ENCODE assay signal across 9 cellular contexts in genomic region chr15:99385865-99386264, GRCh38.
DNase-seq lines count a peak whose midpoint lies in the region; ATAC-seq and TF ChIP-seq lines count a peak whose summit lies in the region.
"Had no signal": no experiment of that assay in that cellular context is flagged by ENCODE, and none has a peak within 500 bp of the region (broad histone marks: within the 10 kb centered on the region; RNA-seq: fewer than 3 reads in every experiment).

No MANE protein-coding gene starts in this region.

- no peak for TF ChIP-seq POLR2A in adrenal gland (IDR thresholded peaks at IDR 0.05)

- WGBS in adrenal gland, 4 donors: 65 to 80% (median 67%) methylated on average over 3 of the region's 3 CpGs

- H3K9ac ChIP-seq in subcutaneous abdominal adipose tissue (ENCODE audit: low read length in 5 of 5): no peak overlapping the region

- no peak for ATAC-seq in GM18511 (IDR thresholded peaks at IDR 0.05; ENCODE audit: unreplicated experiment)

- H3K27ac ChIP-seq in adrenal gland (peak overlapping the region in 1 of 5 donors; percentile 27), subcutaneous abdominal adipose tissue (ENCODE audit: low read depth, low read length) (peak overlapping the region; percentile 43)
- H3K27ac ChIP-seq: RWPE1 had no signal

- H3K36me3 ChIP-seq in adrenal gland (replicated peaks in 1 of 2) (no peaks in the 10 kb centered on the region), subcutaneous abdominal adipose tissue (ENCODE audit: control insufficient read depth in 5 of 5, insufficient read depth in 5 of 5, low read length in 5 of 5) (no peaks in the 10 kb centered on the region)

- no peak for TF ChIP-seq CTCF in adrenal gland (IDR thresholded peaks at IDR 0.05)

- H3K4me1 ChIP-seq in adrenal gland (replicated peaks in 1 of 2) (no peaks in the 10 kb centered on the region), subcutaneous abdominal adipose tissue (ENCODE audit: control insufficient read depth in 5 of 5, insufficient read depth in 5 of 5, low read length in 5 of 5) (peaks cover 2 to 15% (median 15%) of the 10 kb centered on the region in 5 donors)

- H3K9me3 ChIP-seq in adrenal gland (replicated peaks in 1 of 3): no peaks in the 10 kb centered on the region
- H3K9me3 ChIP-seq in subcutaneous abdominal adipose tissue (ENCODE audit: control insufficient read depth in 5 of 5, low read length in 5 of 5): peaks cover 0 to 2% (median 0%) of the 10 kb centered on the region in 5 donors

- DNase-seq in HuH-7 (ENCODE audit: low spot score): peak; percentile 54
- DNase-seq in adrenal gland: peak in 6 of 7 donors; percentile 33 to 61 (median 48)
- peak; percentile 23 for DNase-seq in hepatic stellate cell (ENCODE audit: low spot score)
- no peak for DNase-seq in NCI-H446 (lab: John Stamatoyannopoulos, UW)
- DNase-seq in NCI-H2081 treated with DMSO at 0.1 percent for 48 hours (lab: John Stamatoyannopoulos, UW): no peak
- DNase-seq: activated T-cell treated with anti-CD3 and anti-CD28 coated beads for 4 hours had no signal

- H3K4me3 ChIP-seq in adrenal gland (no peak overlapping the region), subcutaneous abdominal adipose tissue (ENCODE audit: low read depth in 1 of 5, low read length in 5 of 5) (no peak overlapping the region)

- H3K27me3 ChIP-seq in adrenal gland (no peaks in the 10 kb centered on the region), subcutaneous abdominal adipose tissue (ENCODE audit: control insufficient read depth in 5 of 5, insufficient read depth in 4 of 5, low read length in 5 of 5) (no peaks in the 10 kb centered on the region)

- intact Hi-C loops in adrenal gland (cut with DNase I): no loop called here

Comparison
In these comparisons a context has a peak if more than half of its experiments do, and no peak if none do; other contexts are left out.
1. DNase-seq: peak in HuH-7 (single experiment), adrenal gland (6 of 7) and hepatic stellate cell (single experiment); none in NCI-H446 (0 of 2) and NCI-H2081 treated with DMSO at 0.1 percent for 48 hours (single experiment).